Comparison of ENCODE assay signal across 28 cellular contexts in genomic region chr18:74425876-74426275, GRCh38. TPM values are rescaled to one million over a fixed set of nuclear protein-coding genes. Genes with fewer than 3 reads are reported as not detected.
DNase-seq lines count a peak whose midpoint lies in the region; ATAC-seq and TF ChIP-seq lines count a peak whose summit lies in the region.
"Had no signal": no experiment of that assay in that cellular context is flagged by ENCODE, and none has a peak within 500 bp of the region (broad histone marks: within the 10 kb centered on the region; RNA-seq: fewer than 3 reads in every experiment).

No MANE protein-coding gene starts in this region.

- no peak overlapping the region for H3K14ac ChIP-seq in neuronal stem cell (ENCODE audit: low read length)

- peak overlapping the region in 6 of 11 experiments; percentile 17 to 64 (median 38); a peak in 6 of 22 replicates for H3K27ac ChIP-seq in BLaER1 treated with 17β-estradiol and CSF1 and Interleukin-3, amounts not matched to agents 10 nM and 100 nM
- no peak overlapping the region for H3K27ac ChIP-seq in neuronal stem cell (replicated peaks; ENCODE audit: low read length)
- H3K27ac ChIP-seq in colonic mucosa: no peak overlapping the region

- H2BK12ac ChIP-seq in neuronal stem cell (ENCODE audit: low read length): peak overlapping the region; percentile 16

- H3K18ac ChIP-seq in neuronal stem cell (ENCODE audit: low read length): no peak overlapping the region

- ATAC-seq in left lobe of liver: no peak
- ATAC-seq in GM19455 (IDR thresholded peaks at IDR 0.05; ENCODE audit: unreplicated experiment): no peak
- ATAC-seq: GM12878 had no signal

- H3K4me3 ChIP-seq in BLaER1 treated with 17β-estradiol and CSF1 and Interleukin-3, amounts not matched to agents 10 nM and 100 nM: peak overlapping the region in 8 of 10 experiments; percentile 3 to 50 (median 36); a peak in 10 of 20 replicates
- H3K4me3 ChIP-seq in neuronal stem cell (ENCODE audit: low read length in 2 of 2) (no peak overlapping the region), colonic mucosa (no peak overlapping the region)
- H3K4me3 ChIP-seq: GM12878 had no signal

- no CpG with 5 or more reads among the region's 11 CpGs for WGBS in neuronal stem cell (ENCODE audit: extremely low coverage in 2 of 2, insufficient read length in 2 of 2, insufficient replicate concordance in 1 of 2), 2 donors

- intact Hi-C loops in colonic mucosa (cut with DNase I): no loop called here

- peak overlapping the region; percentile 27 for H2AK5ac ChIP-seq in neuronal stem cell (ENCODE audit: low read depth, low read length)

- no peak overlapping the region for H3K23ac ChIP-seq in neuronal stem cell (ENCODE audit: low read depth, low read length, poor library complexity)

- H3K4ac ChIP-seq in neuronal stem cell (ENCODE audit: low read length): no peak overlapping the region

- no peak overlapping the region for H2BK5ac ChIP-seq in neuronal stem cell (ENCODE audit: low read length)

- H3K36me3 ChIP-seq in BLaER1 treated with 17β-estradiol and CSF1 and Interleukin-3, amounts not matched to agents 10 nM and 100 nM: peaks cover 0 to 38% (median 23%) of the 10 kb centered on the region in 11 experiments; a peak in 15 of 22 replicates
- no peaks in the 10 kb centered on the region for H3K36me3 ChIP-seq in neuronal stem cell (replicated peaks in 1 of 2; ENCODE audit: control insufficient read depth in 2 of 2, insufficient read depth in 2 of 2, low read length in 2 of 2)
- no peaks in the 10 kb centered on the region for H3K36me3 ChIP-seq in colonic mucosa
- H3K36me3 ChIP-seq: BE2C had no signal

- H2AFZ ChIP-seq in neuronal stem cell (ENCODE audit: low read length): no peak overlapping the region

- peaks cover 2% of the 10 kb centered on the region for H3K79me1 ChIP-seq in neuronal stem cell (ENCODE audit: low read depth, low read length)

- peaks cover 7 to 39% (median 29%) of the 10 kb centered on the region in 10 experiments; a peak in 18 of 20 replicates for H3K4me1 ChIP-seq in BLaER1 treated with 17β-estradiol and CSF1 and Interleukin-3, amounts not matched to agents 10 nM and 100 nM
- H3K4me1 ChIP-seq in neuronal stem cell (ENCODE audit: control insufficient read depth in 2 of 2, insufficient read depth in 1 of 2, low read depth in 1 of 2, low read length in 2 of 2): peaks cover 0 to 2% of the 10 kb centered on the region in 2 donors
- no peaks in the 10 kb centered on the region for H3K4me1 ChIP-seq in colonic mucosa
- H3K4me1 ChIP-seq: BE2C had no signal

- H4K8ac ChIP-seq in neuronal stem cell (ENCODE audit: low read depth, low read length): no peak overlapping the region

- H3K9me3 ChIP-seq in BLaER1 treated with 17β-estradiol and CSF1 and Interleukin-3, amounts not matched to agents 10 nM and 100 nM (replicated peaks in 1 of 11): peaks cover 69 to 73% (median 71%) of the 10 kb centered on the region in 11 experiments
- H3K9me3 ChIP-seq in neuronal stem cell (replicated peaks in 1 of 2; ENCODE audit: control insufficient read depth in 2 of 2, insufficient read depth in 1 of 2, low read depth in 1 of 2, low read length in 2 of 2) (peaks cover 0 to 5% of the 10 kb centered on the region in 2 donors), colonic mucosa (no peaks in the 10 kb centered on the region)
- H3K9me3 ChIP-seq: BE2C had no signal

- TF ChIP-seq CTCF in colonic mucosa (IDR thresholded peaks at IDR 0.05): no peak

- no peak overlapping the region for H3K9ac ChIP-seq in BLaER1 treated with 17β-estradiol and CSF1 and Interleukin-3, amounts not matched to agents 10 nM and 100 nM
- H3K9ac ChIP-seq in neuronal stem cell (ENCODE audit: low read depth, low read length, poor library complexity): no peak overlapping the region
- H3K9ac ChIP-seq in colonic mucosa (ENCODE audit: low read depth in 2 of 2, low read length in 2 of 2): no peak overlapping the region

- DNase-seq in left lobe of liver (ENCODE audit: low spot score): peak; percentile 24
- DNase-seq in neuronal stem cell (ENCODE audit: low spot score): no peak
- DNase-seq in stimulated activated CD4-positive, alpha-beta T cell treated with anti-CD3 and anti-CD28 coated beads, Interleukin-4, amount 100 ng/mL, for 24 hours: no peak
- DNase-seq in colonic mucosa: no peak
- DNase-seq in mesenteric fat pad (ENCODE audit: low spot score): no peak
- DNase-seq: 8988T; ACHN; BE2C; C1 segment of cervical spinal cord; CD4-positive, alpha-beta memory T cell; CD4-positive, CD25-positive, alpha-beta regulatory T cell; CD8-positive, alpha-beta memory T cell; COR-L47; DMS 273 treated with DMSO at 0.1 percent for 48 hours; DMS153; DMS53; DMS79; DND-41; EL; GDM1 had no signal

- H2BK15ac ChIP-seq in neuronal stem cell (ENCODE audit: low read length): no peak overlapping the region

- no peak overlapping the region for H4K91ac ChIP-seq in neuronal stem cell (ENCODE audit: low read depth, low read length, poor library complexity)

- H3K27me3 ChIP-seq in BLaER1 treated with 17β-estradiol and CSF1 and Interleukin-3, amounts not matched to agents 10 nM and 100 nM: no peaks in the 10 kb centered on the region
- H3K27me3 ChIP-seq in neuronal stem cell (ENCODE audit: control insufficient read depth in 3 of 3, insufficient read depth in 3 of 3, low read depth in 1 of 3, low read length in 3 of 3) (peaks cover 0 to 9% (median 0%) of the 10 kb centered on the region in 3 experiments), colonic mucosa (no peaks in the 10 kb centered on the region)
- H3K27me3 ChIP-seq: BE2C had no signal

- H4K20me1 ChIP-seq in BLaER1 treated with 17β-estradiol and CSF1 and Interleukin-3, amounts not matched to agents 10 nM and 100 nM: no peaks in the 10 kb centered on the region

- H2BK120ac ChIP-seq in neuronal stem cell (ENCODE audit: low read depth, low read length): no peak overlapping the region

- no peak overlapping the region for H3K4me2 ChIP-seq in BLaER1 treated with 17β-estradiol and CSF1 and Interleukin-3, amounts not matched to agents 10 nM and 100 nM
- no peak overlapping the region for H3K4me2 ChIP-seq in neuronal stem cell (ENCODE audit: insufficient read depth, low read length, poor library complexity, severe bottlenecking)

RNA-seq across cellular contexts. Expression of gene DIPK1C, which starts 31.2 kb away (rescaled TPM):
- total RNA-seq in left lobe of liver (not detected), colonic mucosa (under 1 TPM in 1 of 2 donors, not detected in 1; 0.24 TPM), mesenteric fat pad (not detected)
- 15.9 TPM for polyA plus RNA-seq in neuronal stem cell (2013, experiment 1 of 2)
- 15.6 TPM for polyA plus RNA-seq in neuronal stem cell (2013, experiment 2 of 2)
- total RNA-seq: A673; CD4-positive, alpha-beta memory T cell; CD4-positive, CD25-positive, alpha-beta regulatory T cell; CD8-positive, alpha-beta memory T cell; Daoy; G401; GM12878 had no signal
- polyA plus RNA-seq: AG04450; CD14-positive monocyte; CD4-positive, alpha-beta memory T cell; CD4-positive, CD25-positive, alpha-beta regulatory T cell; CD8-positive, alpha-beta memory T cell; GM12878 had no signal

Comparison
In these comparisons a context has a peak if more than half of its experiments do, and no peak if none do; other contexts are left out.
1. H3K27ac ChIP-seq: peak in BLaER1 treated with 17β-estradiol and CSF1 and Interleukin-3, amounts not matched to agents 10 nM and 100 nM (6 of 11); none in neuronal stem cell (single experiment) and colonic mucosa (single experiment).
2. H3K4me3 ChIP-seq: peak in BLaER1 treated with 17β-estradiol and CSF1 and Interleukin-3, amounts not matched to agents 10 nM and 100 nM (8 of 10); none in neuronal stem cell (0 of 2) and colonic mucosa (single experiment).